9 cellular contexts compared by ENCODE assay signal in the genomic region with DNA sequence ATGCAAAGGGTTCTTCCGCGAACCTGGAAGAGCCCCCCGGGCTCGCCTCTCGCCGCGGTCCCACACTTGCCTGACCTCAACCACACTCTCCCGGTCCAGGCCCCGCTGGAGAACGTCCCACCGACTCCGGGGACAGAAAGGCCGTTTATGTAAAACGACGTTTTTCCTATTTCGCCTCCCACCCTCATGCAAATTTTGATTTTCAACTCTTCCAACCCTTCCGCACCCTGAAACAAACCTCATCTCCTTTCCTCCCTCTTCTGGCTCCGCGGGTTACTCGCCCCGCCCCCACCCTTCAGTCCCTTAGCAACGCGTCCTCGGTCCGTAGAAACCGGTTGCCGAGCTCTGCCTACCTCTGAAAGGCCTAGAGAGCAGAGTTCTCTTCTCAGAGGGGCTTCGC. TPM values are rescaled to one million over a fixed set of nuclear protein-coding genes. Genes with fewer than 3 reads are reported as not detected.
DNase-seq lines count a peak whose midpoint lies in the region; ATAC-seq and TF ChIP-seq lines count a peak whose summit lies in the region.
"Had no signal": no experiment of that assay in that cellular context is flagged by ENCODE, and none has a peak within 500 bp of the region (broad histone marks: within the 10 kb centered on the region; RNA-seq: fewer than 3 reads in every experiment).

A gene (minus strand): TSS at position 279 of the 400 bp plus-strand sequence. CDS start 7,730 bp downstream, outside the sequence.

- no peak within 1 kb of the TSS for H3K9ac ChIP-seq in endocrine pancreas (ENCODE audit: control insufficient read depth, insufficient read depth, low read length)

- peak; percentile 67 for ATAC-seq in Right ventricle myocardium inferior
- ATAC-seq in GM19023 (IDR thresholded peaks at IDR 0.05; ENCODE audit: unreplicated experiment): no peak
- ATAC-seq in omental fat pad (ENCODE audit: low FRiP score): no peak
- ATAC-seq: Panc1 had no signal

- H3K27ac ChIP-seq in vagina: no peak within 1 kb of the TSS
- no peak within 1 kb of the TSS for H3K27ac ChIP-seq in WERI-Rb-1

- H3K9me3 ChIP-seq in endocrine pancreas (ENCODE audit: control insufficient read depth, low read length) (no peaks in the 10 kb centered on the region), vagina (no peaks in the 10 kb centered on the region), WERI-Rb-1 (ENCODE audit: severe bottlenecking) (no peaks in the 10 kb centered on the region)

- H3K36me3 ChIP-seq in endocrine pancreas (ENCODE audit: control insufficient read depth, insufficient read depth, low read length) (no peaks in the 10 kb centered on the region), vagina (no peaks in the 10 kb centered on the region), WERI-Rb-1 (no peaks in the 10 kb centered on the region)

- H3K4me3 ChIP-seq in endocrine pancreas (ENCODE audit: control insufficient read depth, insufficient read depth, low read length) (peak within 1 kb of the TSS; percentile 59), vagina (peak within 1 kb of the TSS; percentile 23 to 35), WERI-Rb-1 (ENCODE audit: low read depth, low read length) (no peak within 1 kb of the TSS)

- H3K27me3 ChIP-seq in endocrine pancreas (ENCODE audit: control insufficient read depth, insufficient read depth, low read length): no peaks in the 10 kb centered on the region
- H3K27me3 ChIP-seq in vagina: no peaks in the 10 kb centered on the region
- no peaks in the 10 kb centered on the region for H3K27me3 ChIP-seq in WERI-Rb-1 (ENCODE audit: insufficient read depth, low read depth, severe bottlenecking)

- TF ChIP-seq CTCF in vagina (IDR thresholded peaks at IDR 0.05) (no peak), WERI-Rb-1 (IDR thresholded peaks at IDR 0.05; ENCODE audit: low read depth, low read length) (no peak), omental fat pad (IDR thresholded peaks at IDR 0.05) (no peak)

- TF ChIP-seq POLR2A in vagina (IDR thresholded peaks at IDR 0.05): no peak

- intact Hi-C loops in Right ventricle myocardium inferior (cut with DNase I): no loop called here
- intact Hi-C loops in cardiac septum (cut with DNase I): no loop called here
- intact Hi-C loops in vagina (cut with DNase I): no loop called here

- DNase-seq in Right ventricle myocardium inferior (ENCODE audit: missing footprints) (peak; percentile 69), cardiac septum (ENCODE audit: low spot score) (no peak), midbrain (lab: John Stamatoyannopoulos, UW) (peak; percentile 36), vagina (ENCODE audit: extremely low spot score in 2 of 2) (no peak), WERI-Rb-1 (no peak), omental fat pad (ENCODE audit: low spot score) (no peak)

- H3K4me1 ChIP-seq in endocrine pancreas (ENCODE audit: control insufficient read depth, insufficient read depth, low read length): peaks cover 25% of the 10 kb centered on the region
- H3K4me1 ChIP-seq in vagina: peaks cover 15% of the 10 kb centered on the region

RNA-seq across cellular contexts. Expression of the gene that starts here (rescaled TPM):
- not detected for total RNA-seq in Right ventricle myocardium inferior
- not detected for total RNA-seq in cardiac septum
- total RNA-seq in vagina: not detected
- not detected for total RNA-seq in omental fat pad

Comparison
In these comparisons a context has a peak if more than half of its experiments do, and no peak if none do; other contexts are left out.
1. Peak in DNase-seq and ATAC-seq in Right ventricle myocardium inferior; RNA of the gene not detected or under 1 TPM.